12 cellular contexts compared by ENCODE assay signal in the genomic region with DNA sequence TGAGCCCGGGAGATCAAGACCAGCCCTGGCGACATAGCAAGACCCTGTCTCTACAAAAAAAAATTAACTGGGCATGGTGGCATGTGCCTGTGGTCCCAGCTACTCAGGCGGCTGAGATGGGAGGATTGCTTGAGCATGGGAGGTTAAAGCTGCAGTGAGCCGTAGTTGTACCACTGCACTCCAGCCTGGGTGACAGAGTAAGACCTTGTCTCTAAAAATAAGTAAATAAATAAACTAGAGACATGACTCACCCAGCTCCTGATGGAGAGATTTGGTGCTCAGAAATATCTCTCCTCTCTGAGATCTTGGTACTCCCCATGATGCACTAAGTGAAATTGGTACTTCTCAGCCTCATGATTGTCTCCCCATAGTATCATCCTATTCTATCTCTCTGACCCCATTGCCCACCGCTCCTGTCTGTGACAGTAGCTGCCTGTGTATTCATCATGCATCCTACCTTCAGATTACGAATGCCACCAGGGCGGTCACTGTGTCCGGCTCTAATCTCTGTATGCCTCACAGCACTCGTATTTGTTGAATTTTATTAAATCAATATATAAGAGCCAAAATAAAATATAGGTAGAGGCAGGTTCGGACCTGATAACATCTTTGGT. TPM values are rescaled to one million over a fixed set of nuclear protein-coding genes. Genes with fewer than 3 reads are reported as not detected.
DNase-seq lines count a peak whose midpoint lies in the region; ATAC-seq and TF ChIP-seq lines count a peak whose summit lies in the region.
"Had no signal": no experiment of that assay in that cellular context is flagged by ENCODE, and none has a peak within 500 bp of the region (broad histone marks: within the 10 kb centered on the region; RNA-seq: fewer than 3 reads in every experiment).

No MANE protein-coding gene starts in this region.

- no peak for TF ChIP-seq CTCF in AG04450 (IDR thresholded peaks at IDR 0.05; ENCODE audit: low read depth, low read length)
- TF ChIP-seq CTCF in PC-3 (conservative IDR thresholded peaks at IDR 0.05; ENCODE audit: low read depth, low read length) = no peak
- TF ChIP-seq CTCF in osteocyte (IDR thresholded peaks at IDR 0.05) = no peak
- TF ChIP-seq CTCF in A673 (conservative IDR thresholded peaks at IDR 0.05; ENCODE audit: low read depth, low read length) = no peak
- no peak for TF ChIP-seq CTCF in ovary (IDR thresholded peaks at IDR 0.05)

- H3K4me1 ChIP-seq in PC-3 (ENCODE audit: insufficient read depth, low read length) (peaks cover 16% of the 10 kb centered on the region), A673 (ENCODE audit: insufficient read depth, low read length, poor library complexity, severe bottlenecking) (peaks cover 29% of the 10 kb centered on the region), ovary (ENCODE audit: insufficient read depth) (peaks cover 23% of the 10 kb centered on the region)

- no peak overlapping the region for H3K9ac ChIP-seq in PC-3 (ENCODE audit: low read length)

- POLR2A ChIA-PET in AG04450 (lab: Yijun Ruan, JAX) (interaction anchor here (1.7 kb wide), 1 partner anchor 51 kb away, joined by 5 read pairs; a partner anchor contains a TSS), PC-3 (lab: Charles Lee; ENCODE audit: unreplicated experiment) (no interaction called here), A673 (lab: Charles Lee; ENCODE audit: low non-redundant PET) (interaction anchor here (0.5 to 0.6 kb wide), 2 partner anchors 29 to 116 kb away, joined by 3 to 6 read pairs; no protein-coding TSS in a partner anchor)

- no peak overlapping the region for H3K4me2 ChIP-seq in PC-3 (ENCODE audit: low read length)

- ATAC-seq in PC-3 = peak; percentile 69
- no peak for ATAC-seq in GM19395 (IDR thresholded peaks at IDR 0.05; ENCODE audit: unreplicated experiment)

- intact Hi-C loops in PC-3 (cut with micrococcal nuclease) (no loop called here), A673 (cut with micrococcal nuclease; ENCODE audit: unreplicated experiment) (no loop called here), ovary (cut with DNase I) (no loop called here)

- no peaks in the 10 kb centered on the region for H3K9me3 Mint-ChIP-seq in osteocyte (ENCODE audit: unreplicated experiment)
- H3K9me3 Mint-ChIP-seq: activated naive CD4-positive, alpha-beta T cell treated with anti-CD3 and anti-CD28 coated beads for 36 hours had no signal

- peak overlapping the region; percentile 96 for H3K27ac Mint-ChIP-seq in osteocyte (ENCODE audit: unreplicated experiment)
- H3K27ac Mint-ChIP-seq: activated naive CD4-positive, alpha-beta T cell treated with anti-CD3 and anti-CD28 coated beads for 36 hours had no signal

- CTCF ChIA-PET in AG04450 (lab: Charles Lee) = interaction anchor here (0.6 to 2.1 kb wide), 7 partner anchors 9 to 1535 kb away, joined by 3 to 15 read pairs (median 3); no protein-coding TSS in a partner anchor
- CTCF ChIA-PET in PC-3 (lab: Charles Lee) = interaction anchor here (0.6 kb wide), 2 partner anchors 16 to 48 kb away, joined by 3 read pairs; no protein-coding TSS in a partner anchor
- CTCF ChIA-PET in A673 (lab: Charles Lee) = interaction anchor here (1.8 kb wide), 1 partner anchor 32 kb away, joined by 5 read pairs; no protein-coding TSS in a partner anchor

- H3K9me2 ChIP-seq in PC-3 (replicated peaks; ENCODE audit: low read length) = no peaks in the 10 kb centered on the region

- H3K27ac ChIP-seq in AG04450 (ENCODE audit: low read depth, low read length) = peak overlapping the region; percentile 13
- no peak overlapping the region for H3K27ac ChIP-seq in PC-3 (ENCODE audit: low read length)
- H3K27ac ChIP-seq in A673 (ENCODE audit: low read depth, low read length, poor library complexity, severe bottlenecking) = no peak overlapping the region
- no peak overlapping the region for H3K27ac ChIP-seq in ovary
- H3K27ac ChIP-seq: colonic mucosa had no signal

- no peak for DNase-seq in AG04450 (ENCODE audit: low read depth, low spot score)
- peak; percentile 27 for DNase-seq in PC-3
- peak; percentile 22 for DNase-seq in fibroblast of peridontal ligament (ENCODE audit: extremely low read depth)
- DNase-seq in osteocyte (ENCODE audit: extremely low spot score, unreplicated experiment) = no peak
- no peak for DNase-seq in mesenteric fat pad (ENCODE audit: low spot score)
- no peak for DNase-seq in A673 (ENCODE audit: low spot score)
- DNase-seq in ovary = no peak
- DNase-seq: activated naive CD4-positive, alpha-beta T cell treated with anti-CD3 and anti-CD28 coated beads for 36 hours; colonic mucosa; NCI-H1436 treated with DMSO at 0.1 percent for 48 hours; stimulated activated CD4-positive, alpha-beta T cell treated with anti-CD3 and anti-CD28 coated beads, Interleukin-1b, Interleukin-23, amount 100 ng/mL, for 48 hours had no signal

- H3K4me3 Mint-ChIP-seq in osteocyte (ENCODE audit: unreplicated experiment) = peak overlapping the region; percentile 24
- H3K4me3 Mint-ChIP-seq: activated naive CD4-positive, alpha-beta T cell treated with anti-CD3 and anti-CD28 coated beads for 36 hours had no signal

- no peaks in the 10 kb centered on the region for H3K36me3 ChIP-seq in PC-3 (ENCODE audit: low read depth, low read length)
- H3K36me3 ChIP-seq in A673 (ENCODE audit: insufficient read depth, low read length, poor library complexity, severe bottlenecking) = no peaks in the 10 kb centered on the region
- no peaks in the 10 kb centered on the region for H3K36me3 ChIP-seq in ovary
- H3K36me3 ChIP-seq: colonic mucosa had no signal

- H3K27me3 ChIP-seq in AG04450 (ENCODE audit: control insufficient read depth, insufficient read depth, low read length) (no peaks in the 10 kb centered on the region), PC-3 (ENCODE audit: low read length) (no peaks in the 10 kb centered on the region), A673 (replicated peaks; ENCODE audit: insufficient read depth, low read depth, low read length, poor library complexity) (no peaks in the 10 kb centered on the region), ovary (no peaks in the 10 kb centered on the region)
- H3K27me3 ChIP-seq: colonic mucosa had no signal

- peaks cover 86% of the 10 kb centered on the region for H3K4me1 Mint-ChIP-seq in osteocyte (ENCODE audit: unreplicated experiment)

- H3K36me3 Mint-ChIP-seq in osteocyte (ENCODE audit: unreplicated experiment) = peaks cover 16% of the 10 kb centered on the region

- TF ChIP-seq EP300 in ovary (IDR thresholded peaks at IDR 0.05) = no peak

- 87 to 90% (median 87%) methylated on average over 10 of the region's 10 CpGs for WGBS in ovary, 3 donors

- H2AFZ ChIP-seq in PC-3 (ENCODE audit: low read length) = no peak overlapping the region

- BruUV-seq in PC-3 (replicated peaks; lab: Mats Ljungman, UMichigan) (no TSS peak), A673 (replicated peaks; lab: Mats Ljungman, UMichigan) (no TSS peak)

- no peaks in the 10 kb centered on the region for H3K79me2 ChIP-seq in PC-3 (ENCODE audit: low read length)

- no peak for TF ChIP-seq POLR2A in ovary (IDR thresholded peaks at IDR 0.05)

- no peaks in the 10 kb centered on the region for H3K27me3 Mint-ChIP-seq in osteocyte (ENCODE audit: unreplicated experiment)

- H3K4me3 ChIP-seq in AG04450 (ENCODE audit: low read depth, low read length) (no peak overlapping the region), PC-3 (ENCODE audit: low read length) (no peak overlapping the region), A673 (ENCODE audit: low read depth, low read length, poor library complexity, severe bottlenecking) (no peak overlapping the region), ovary (no peak overlapping the region)
- H3K4me3 ChIP-seq: colonic mucosa had no signal

- H3K9me3 ChIP-seq in AG04450 (ENCODE audit: control insufficient read depth, insufficient read depth, low read length) (no peaks in the 10 kb centered on the region), PC-3 (ENCODE audit: low read length) (no peaks in the 10 kb centered on the region), A673 (ENCODE audit: low read depth, low read length, poor library complexity, severe bottlenecking) (no peaks in the 10 kb centered on the region), ovary (no peaks in the 10 kb centered on the region)
- H3K9me3 ChIP-seq: colonic mucosa had no signal

- H4K20me1 ChIP-seq in PC-3 (ENCODE audit: low read length) = no peaks in the 10 kb centered on the region

- no peaks in the 10 kb centered on the region for H3F3A ChIP-seq in PC-3 (ENCODE audit: low read length, unreplicated experiment)

RNA-seq across cellular contexts. Expression of a gene that starts 50.9 kb away (rescaled TPM):
- polyA plus RNA-seq in AG04450 (2011; rRNA removed) (51.5 and 60.1 TPM in 2 replicates), ovary (100 to 1,000 TPM in 1 of 2 donors, 10 to 100 TPM in 1; 17.0 to 100 TPM)
- 153 and 175 TPM in 2 replicates for polyA minus RNA-seq in AG04450 (2011; rRNA and poly(A)+ RNA removed)
- total RNA-seq in PC-3 (2014; rRNA removed) (31.4 and 34.0 TPM in 2 replicates), osteocyte (85.7 and 92.2 TPM in 2 replicates), mesenteric fat pad (101 TPM), A673 (2021) (43.9 and 52.4 TPM in 2 replicates), ovary (100 to 1,000 TPM in 1 of 7 donors, 10 to 100 TPM in 6; 37.2 to 107 (median 89.5) TPM)

Comparison
In these comparisons a context has a peak if more than half of its experiments do, and no peak if none do; other contexts are left out.
1. DNase-seq: peak in PC-3 (single experiment) and fibroblast of peridontal ligament (single experiment); none in AG04450 (single experiment), osteocyte (single experiment), mesenteric fat pad (single experiment), A673 (single experiment) and ovary (0 of 5).